ENCODE assay signal across 1 cellular context in genomic region chr2:16658082-16658481, GRCh38.
TF ChIP-seq lines count a peak whose summit lies in the region.

No MANE protein-coding gene starts in this region.

TF ChIP-seq in GM12878, 131 proteins besides CTCF, POLR2A, EP300 and RAD21:
- TF ChIP-seq CHD1 (IDR thresholded peaks at IDR 0.05; ENCODE audit: low read depth, low read length) (no peak), SP1 (IDR thresholded peaks at IDR 0.05; ENCODE audit: low read depth, low read length) (no peak), CREM (IDR thresholded peaks at IDR 0.05; ENCODE audit: low read depth) (0 out of 2 replicates have a peak, but pooled peaks have one; percentile 30), TBL1XR1 (IDR thresholded peaks at IDR 0.05; ENCODE audit: low read depth, low read length) (no peak), E4F1 (IDR thresholded peaks at IDR 0.05; ENCODE audit: borderline replicate concordance, partially characterized antibody) (no peak), CREB1 (IDR thresholded peaks at IDR 0.05; ENCODE audit: low read depth) (peak; percentile 27; the same call in 1 of the 2 replicates), TARDBP (IDR thresholded peaks at IDR 0.05; ENCODE audit: borderline replicate concordance) (no peak), RELB (IDR thresholded peaks at IDR 0.05; ENCODE audit: low read depth) (0 out of 2 replicates have a peak, but pooled peaks have one; percentile 12), SMC3 (IDR thresholded peaks at IDR 0.05; ENCODE audit: borderline replicate concordance, low read length) (no peak), CHD2 (IDR thresholded peaks at IDR 0.05; ENCODE audit: borderline replicate concordance, low read depth, low read length) (no peak), ZBTB40 (IDR thresholded peaks at IDR 0.05; ENCODE audit: borderline replicate concordance) (peak; percentile 32; the same call in 1 of the 2 replicates)
TF ChIP-seq in GM12878: peak in this region for 4.
